ENCODE assay signal across 8 cellular contexts in genomic region chr5:77076961-77077820, GRCh38. TPM values are rescaled to one million over a fixed set of nuclear protein-coding genes. Genes with fewer than 3 reads are reported as not detected.
DNase-seq lines count a peak whose midpoint lies in the region; ATAC-seq and TF ChIP-seq lines count a peak whose summit lies in the region.

No MANE protein-coding gene starts in this region.

- H3K79me2 ChIP-seq in H9 (ENCODE audit: insufficient read depth, low read length) = no peaks in the 10 kb centered on the region

- no peak overlapping the region for H2BK15ac ChIP-seq in H9 (ENCODE audit: low read depth, low read length)

- H3K4me1 Mint-ChIP-seq in H9 = peaks cover 8 to 9% of the 10 kb centered on the region in 2 experiments; a peak in 3 of 4 replicates
- H3K4me1 Mint-ChIP-seq in stimulated activated naive B cell treated with anti-CD40 and anti-IgM and Interleukin-4, amounts not matched to agents 10 μg/mL and 1 μg/mL and 100 μg/mL, for 72 hours = peaks cover 7 to 16% of the 10 kb centered on the region in 2 donors

- H3K4ac ChIP-seq in H9 (ENCODE audit: low read depth, low read length) = no peak overlapping the region

- H3T11ph ChIP-seq in H9 (ENCODE audit: low read length) = no peak overlapping the region

- H3K23ac ChIP-seq in H9 (ENCODE audit: insufficient read length, low read depth, low read length) = no peak overlapping the region

- H3K14ac ChIP-seq in H9 (ENCODE audit: insufficient read depth, low read length) = no peak overlapping the region

- no peaks in the 10 kb centered on the region for H4K20me1 ChIP-seq in H9 (ENCODE audit: control insufficient read depth, insufficient read depth, insufficient read length)

- no peak overlapping the region for H2BK5ac ChIP-seq in H9 (ENCODE audit: insufficient read length, low read length)

- no peaks in the 10 kb centered on the region for H3K9me3 ChIP-seq in H9 (ENCODE audit: control insufficient read depth, low read depth, low read length)

- H3K79me1 ChIP-seq in H9 (ENCODE audit: insufficient read depth, low read depth, low read length, poor library complexity, severe bottlenecking) = no peaks in the 10 kb centered on the region

- no peaks in the 10 kb centered on the region for H3K23me2 ChIP-seq in H9 (ENCODE audit: insufficient read length, low read depth, low read length, poor library complexity, severe bottlenecking)

- H2BK20ac ChIP-seq in H9 (ENCODE audit: low read depth, low read length, poor library complexity, severe bottlenecking) = no peak overlapping the region

- no peak overlapping the region for H2AK5ac ChIP-seq in H9 (ENCODE audit: insufficient read length, low read length)

- no peak overlapping the region for H4K8ac ChIP-seq in H9 (replicated peaks; ENCODE audit: insufficient read length, low read depth, low read length)

- H2BK120ac ChIP-seq in H9 (ENCODE audit: low read depth, low read length, poor library complexity, severe bottlenecking) = no peak overlapping the region

- DNase-seq in GM03348 (ENCODE audit: low spot score) (peak; percentile 86), H9 (peak; percentile 83), NCI-H2227 treated with DMSO at 0.1 percent for 48 hours (lab: John Stamatoyannopoulos, UW) (peak; percentile 17), activated T-cell treated with anti-CD3 and anti-CD28 coated beads for 24 hours (ENCODE audit: low read depth) (peak; percentile 35), epithelial cell of proximal tubule (ENCODE audit: low read depth) (no peak), mucosa of gallbladder (ENCODE audit: low spot score) (peak; percentile 69), NCI-H446 (lab: John Stamatoyannopoulos, UW) (no peak)
- peak; percentile 41 for DNase-seq in stimulated activated naive B cell treated with anti-CD40 and anti-IgM and Interleukin-4, amounts not matched to agents 10 μg/mL and 1 μg/mL and 100 μg/mL, for 72 hours

- no peak overlapping the region for H3K27ac Mint-ChIP-seq in H9
- H3K27ac Mint-ChIP-seq in stimulated activated naive B cell treated with anti-CD40 and anti-IgM and Interleukin-4, amounts not matched to agents 10 μg/mL and 1 μg/mL and 100 μg/mL, for 72 hours = no peak overlapping the region

- no peak overlapping the region for H3K27ac ChIP-seq in H9 (ENCODE audit: insufficient read length, low read depth, low read length)

- H3K4me1 ChIP-seq in H9 (ENCODE audit: insufficient read depth, low read length) = no peaks in the 10 kb centered on the region

- H3K9ac ChIP-seq in H9 (ENCODE audit: extremely low read depth, insufficient read length, low read length) = no peak overlapping the region

- H3K18ac ChIP-seq in H9 (ENCODE audit: insufficient read length, low read depth, low read length) = no peak overlapping the region

- H3K9me3 Mint-ChIP-seq in H9 = no peaks in the 10 kb centered on the region
- H3K9me3 Mint-ChIP-seq in stimulated activated naive B cell treated with anti-CD40 and anti-IgM and Interleukin-4, amounts not matched to agents 10 μg/mL and 1 μg/mL and 100 μg/mL, for 72 hours = peaks cover under 1% of the 10 kb centered on the region in 2 donors

- no peak overlapping the region for H4K5ac ChIP-seq in H9 (ENCODE audit: insufficient read length, low read depth, low read length)

- peak overlapping the region; percentile 28 for H3K4me2 ChIP-seq in H9 (ENCODE audit: insufficient read depth, insufficient read length, low read length)

- TF ChIP-seq CTCF in H9 (conservative IDR thresholded peaks at IDR 0.05) (peak; percentile 92), epithelial cell of proximal tubule (conservative IDR thresholded peaks at IDR 0.05; ENCODE audit: low read depth, low read length) (peak; percentile 51)

- peaks cover 7% of the 10 kb centered on the region for H3K27me3 Mint-ChIP-seq in H9 (ENCODE audit: low read depth)
- H3K27me3 Mint-ChIP-seq in stimulated activated naive B cell treated with anti-CD40 and anti-IgM and Interleukin-4, amounts not matched to agents 10 μg/mL and 1 μg/mL and 100 μg/mL, for 72 hours = peaks cover 6 to 12% of the 10 kb centered on the region in 2 donors

- H3K4me3 ChIP-seq in epithelial cell of proximal tubule (ENCODE audit: low read depth, low read length) = peak overlapping the region; percentile 44

- no peaks in the 10 kb centered on the region for H3K27me3 ChIP-seq in H9 (ENCODE audit: insufficient read depth, low read length)

- H3K56ac ChIP-seq in H9 (ENCODE audit: insufficient read length, low read depth, low read length) = no peak overlapping the region

- H4K91ac ChIP-seq in H9 (ENCODE audit: insufficient read length, low read depth, low read length) = no peak overlapping the region

- H3K4me3 Mint-ChIP-seq in H9 = peak overlapping the region; percentile 66 to 78
- peak overlapping the region; percentile 68 to 75 for H3K4me3 Mint-ChIP-seq in stimulated activated naive B cell treated with anti-CD40 and anti-IgM and Interleukin-4, amounts not matched to agents 10 μg/mL and 1 μg/mL and 100 μg/mL, for 72 hours

- no peak overlapping the region for H2AFZ ChIP-seq in H9 (ENCODE audit: low read length)

- ATAC-seq in stimulated activated naive B cell treated with anti-CD40 and anti-IgM and Interleukin-4, amounts not matched to agents 10 μg/mL and 1 μg/mL and 100 μg/mL, for 72 hours (replicated peaks) = peak; percentile 92 to 94

- peaks cover under 1 to 3% (median 2%) of the 10 kb centered on the region in 3 experiments; a peak in 3 of 7 replicates for H3K36me3 Mint-ChIP-seq in H9 (ENCODE audit: insufficient read depth in 1 of 3, low read depth in 3 of 3)
- peaks cover 27 to 41% of the 10 kb centered on the region in 2 donors for H3K36me3 Mint-ChIP-seq in stimulated activated naive B cell treated with anti-CD40 and anti-IgM and Interleukin-4, amounts not matched to agents 10 μg/mL and 1 μg/mL and 100 μg/mL, for 72 hours

- no CpG with 5 or more reads among the region's 102 CpGs for WGBS in H9 (ENCODE audit: extremely low coverage, insufficient read length, low lambda C conversion rate)

- H2BK12ac ChIP-seq in H9 (ENCODE audit: insufficient read length, low read depth, low read length) = no peak overlapping the region

RNA-seq across cellular contexts. Expression of gene ZBED3, which starts 9.9 kb away (rescaled TPM):
- total RNA-seq in H9 (2021) (7.6 and 7.8 TPM in 2 replicates), epithelial cell of proximal tubule (3.3 and 5.1 TPM in 2 replicates), mucosa of gallbladder (16.6 TPM)

RNA-seq across cellular contexts. Expression of gene AGGF1, which starts 47.0 kb away (rescaled TPM):
- total RNA-seq in H9 (2021) (13.6 and 14.8 TPM in 2 replicates), epithelial cell of proximal tubule (14.8 and 24.0 TPM in 2 replicates), mucosa of gallbladder (23.4 TPM)

Comparison
In these comparisons a context has a peak if more than half of its experiments do, and no peak if none do; other contexts are left out.
1. DNase-seq: peak in GM03348 (single experiment), H9 (single experiment), NCI-H2227 treated with DMSO at 0.1 percent for 48 hours (single experiment), activated T-cell treated with anti-CD3 and anti-CD28 coated beads for 24 hours (single experiment), mucosa of gallbladder (single experiment) and stimulated activated naive B cell treated with anti-CD40 and anti-IgM and Interleukin-4, amounts not matched to agents 10 μg/mL and 1 μg/mL and 100 μg/mL, for 72 hours (single experiment); none in epithelial cell of proximal tubule (single experiment) and NCI-H446 (0 of 2).